ENCODE assay signal across 10 cellular contexts in the genomic region with DNA sequence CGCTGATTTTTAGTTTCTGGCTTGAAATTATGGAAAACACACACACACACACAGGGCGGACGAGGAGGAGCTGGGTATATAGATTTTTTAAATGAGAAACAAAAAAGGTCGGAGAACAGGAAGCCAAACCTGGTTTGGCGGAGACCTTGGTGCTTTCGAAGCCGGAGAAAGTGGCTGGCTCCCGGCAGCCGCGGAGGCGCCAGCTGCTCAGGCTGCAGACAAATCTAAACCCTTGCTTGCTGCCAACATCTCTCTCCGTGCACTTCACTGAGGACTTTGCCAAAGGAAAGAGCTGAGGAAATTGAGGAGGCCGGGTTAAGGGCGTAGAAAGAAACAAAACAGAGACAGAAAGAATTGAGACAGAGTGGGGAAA. TPM values are rescaled to one million over a fixed set of nuclear protein-coding genes. Genes with fewer than 3 reads are reported as not detected.
DNase-seq lines count a peak whose midpoint lies in the region; ATAC-seq and TF ChIP-seq lines count a peak whose summit lies in the region.
"Had no signal": no experiment of that assay in that cellular context is flagged by ENCODE, and none has a peak within 500 bp of the region (broad histone marks: within the 10 kb centered on the region; RNA-seq: fewer than 3 reads in every experiment).

No MANE protein-coding gene starts in this region.

- peaks cover 0 to 43% (median 40%) of the 10 kb centered on the region in 4 donors for H3K4me1 ChIP-seq in sigmoid colon

- H3K4me3 Mint-ChIP-seq in IgD-negative memory B cell, result peak overlapping the region in 3 of 4 donors; percentile 6 to 75 (median 71)
- peak overlapping the region; percentile 62 for H3K4me3 Mint-ChIP-seq in natural killer cell

- H3K9me3 Mint-ChIP-seq in IgD-negative memory B cell (peaks cover 5 to 13% (median 9%) of the 10 kb centered on the region in 3 donors), natural killer cell (peaks cover 3 to 15% of the 10 kb centered on the region in 2 donors)

- H3K9me3 ChIP-seq in sigmoid colon, result peaks cover 0 to 7% (median 3%) of the 10 kb centered on the region in 4 donors

- TF ChIP-seq EP300 in sigmoid colon (IDR thresholded peaks at IDR 0.05), result no peak

- intact Hi-C loops in natural killer cell (cut with micrococcal nuclease), result no loop called here
- intact Hi-C loops in sigmoid colon (cut with DNase I), result loop anchor here (5.0 to 10.0 kb wide), 2 partner anchors 34 to 664 kb away; no protein-coding TSS in a partner anchor

- no peak for TF ChIP-seq POLR2A in sigmoid colon (IDR thresholded peaks at IDR 0.05)

- H3K27ac Mint-ChIP-seq in IgD-negative memory B cell, result peak overlapping the region in 1 of 3 donors; percentile 88
- no peak overlapping the region for H3K27ac Mint-ChIP-seq in natural killer cell

- H3K36me3 Mint-ChIP-seq in IgD-negative memory B cell (no peaks in the 10 kb centered on the region), natural killer cell (peaks cover 43% of the 10 kb centered on the region)

- no peak for ATAC-seq in natural killer cell

- 3 to 6% methylated on average over 14 of the region's 14 CpGs for WGBS in sigmoid colon, 2 donors

- H3K4me3 ChIP-seq in AG10803 (ENCODE audit: low read length) (peak overlapping the region; percentile 66), choroid plexus epithelial cell (ENCODE audit: low read depth, low read length) (peak overlapping the region; percentile 90), sigmoid colon (peak overlapping the region in 2 of 4 donors; percentile 9 to 24)

- H3K4me1 Mint-ChIP-seq in IgD-negative memory B cell (peaks cover 0 to 8% (median 7%) of the 10 kb centered on the region in 3 donors), natural killer cell (peaks cover 7 to 22% of the 10 kb centered on the region in 2 donors)

- no peaks in the 10 kb centered on the region for H3K36me3 ChIP-seq in sigmoid colon

- H3K27me3 Mint-ChIP-seq in IgD-negative memory B cell (peaks cover 63% of the 10 kb centered on the region), natural killer cell (ENCODE audit: low read depth in 2 of 2) (peaks cover 63 to 84% of the 10 kb centered on the region in 2 donors)

- H3K27me3 ChIP-seq in sigmoid colon, result peaks cover 75 to 100% (median 100%) of the 10 kb centered on the region in 3 donors

- TF ChIP-seq CTCF in AG10803 (conservative IDR thresholded peaks at IDR 0.05; ENCODE audit: low read length) (no peak), choroid plexus epithelial cell (conservative IDR thresholded peaks at IDR 0.05; ENCODE audit: low read depth, low read length) (no peak), natural killer cell (IDR thresholded peaks at IDR 0.05) (no peak), sigmoid colon (IDR thresholded peaks at IDR 0.05) (no peak)

- DNase-seq in AG10803 (ENCODE audit: low read depth) (peak; percentile 59), choroid plexus epithelial cell (ENCODE audit: low read depth) (no peak), natural killer cell (no peak), sigmoid colon (no peak), SW480 (ENCODE audit: low spot score) (no peak), foreskin melanocyte (no peak), NCI-H1436 (lab: John Stamatoyannopoulos, UW) (no peak)
- DNase-seq: activated CD8-positive, alpha-beta memory T cell treated with anti-CD3 and anti-CD28 coated beads, Interleukin-2, amount 50 U/mL, for 48 hours; small intestine had no signal

- H3K27ac ChIP-seq in sigmoid colon, result no peak overlapping the region

RNA-seq across cellular contexts. Expression of gene ZIC1, which starts 2.1 kb away (rescaled TPM):
- polyA plus RNA-seq in IgD-negative memory B cell (not detected), sigmoid colon (not detected)
- total RNA-seq in natural killer cell (not detected), sigmoid colon (not detected)
- polyA plus RNA-seq: small intestine had no signal

RNA-seq across cellular contexts. Expression of gene ZIC4, which starts 4.9 kb away (rescaled TPM):
- polyA plus RNA-seq in IgD-negative memory B cell (not detected), sigmoid colon (not detected)
- total RNA-seq in natural killer cell (not detected), sigmoid colon (not detected)
- polyA plus RNA-seq: small intestine had no signal
